31 cellular contexts compared by ENCODE assay signal in the genomic region with DNA sequence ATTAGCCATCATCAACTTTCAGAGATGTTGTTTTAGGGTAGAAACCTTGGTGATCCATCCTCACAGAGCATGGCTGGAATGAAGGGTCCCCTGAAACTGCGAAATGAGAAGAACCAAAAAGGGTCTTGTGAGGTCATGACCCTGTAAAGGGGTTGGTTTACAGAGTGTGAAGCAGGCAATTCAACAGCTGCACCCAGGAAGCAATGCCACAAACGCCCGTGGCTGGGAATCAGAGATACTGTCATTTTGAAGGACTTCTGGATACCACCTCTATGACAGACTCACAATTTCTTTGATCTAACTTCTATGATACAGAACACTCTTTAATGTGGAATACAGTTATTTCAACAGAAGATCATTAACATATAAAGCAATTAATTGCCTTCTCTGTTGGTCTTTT.
"Had no signal": no experiment of that assay in that cellular context is flagged by ENCODE, and none has a peak within 500 bp of the region (broad histone marks: within the 10 kb centered on the region; RNA-seq: fewer than 3 reads in every experiment).

No MANE protein-coding gene starts in this region.

- H3K36me3 Mint-ChIP-seq: naive B cell; natural killer cell treated with Interleukin-12 subunit alpha and Interleukin-12 subunit beta and Interleukin-15 and Interleukin-18, amount 100 ng/mL, for 72 hours; neural progenitor cell; stimulated activated memory B cell treated with anti-CD40 and anti-IgM and Interleukin-4, amounts not matched to agents 10 μg/mL and 1 μg/mL and 100 μg/mL, for 72 hours had no signal

- H3K9me3 Mint-ChIP-seq: naive thymus-derived CD8-positive, alpha-beta T cell; natural killer cell treated with Interleukin-12 subunit alpha and Interleukin-12 subunit beta and Interleukin-15 and Interleukin-18, amount 100 ng/mL, for 72 hours; neural progenitor cell; stimulated activated naive CD8-positive, alpha-beta T cell treated with anti-CD3 and anti-CD28 coated beads, Interleukin-15, Interleukin-2, amounts not matched to agents 100 ng/mL and 50 ng/mL, for 24 hours; type B pancreatic cell had no signal

- H3K9me3 ChIP-seq: ovary, psoas muscle, right lobe of liver, sigmoid colon, spleen, stomach, thoracic aorta, thyroid gland, tibial nerve, upper lobe of right lung, vagina had no signal

- H2AFZ ChIP-seq: neural progenitor cell, parathyroid adenoma had no signal

- H3K27me3 Mint-ChIP-seq: progenitor cell of endocrine pancreas; stimulated activated memory B cell treated with anti-CD40 and anti-IgM and Interleukin-4, amounts not matched to agents 10 μg/mL and 1 μg/mL and 100 μg/mL, for 72 hours; stimulated activated naive CD8-positive, alpha-beta T cell treated with anti-CD3 and anti-CD28 coated beads, Interleukin-15, Interleukin-2, amounts not matched to agents 100 ng/mL and 50 ng/mL, for 24 hours; type B pancreatic cell had no signal

- H3K4me3 Mint-ChIP-seq: naive B cell; naive thymus-derived CD8-positive, alpha-beta T cell; natural killer cell treated with Interleukin-12 subunit alpha and Interleukin-12 subunit beta and Interleukin-15 and Interleukin-18, amount 100 ng/mL, for 72 hours; neural progenitor cell; stimulated activated memory B cell treated with anti-CD40 and anti-IgM and Interleukin-4, amounts not matched to agents 10 μg/mL and 1 μg/mL and 100 μg/mL, for 72 hours; stimulated activated naive CD8-positive, alpha-beta T cell treated with anti-CD3 and anti-CD28 coated beads, Interleukin-15, Interleukin-2, amounts not matched to agents 100 ng/mL and 50 ng/mL, for 24 hours; type B pancreatic cell had no signal

- H3K4me3 ChIP-seq: neural progenitor cell, ovary, psoas muscle, right lobe of liver, sigmoid colon, skin epidermis, smooth muscle cell, spleen, stomach, thoracic aorta, thyroid gland, tibial nerve, upper lobe of right lung, vagina had no signal

- H3K4me2 ChIP-seq: neural progenitor cell, smooth muscle cell had no signal

- H3K4me1 ChIP-seq: neural progenitor cell, parathyroid adenoma, psoas muscle, right lobe of liver, sigmoid colon, spleen, stomach, tibial nerve, upper lobe of right lung, vagina had no signal

- H3K36me3 ChIP-seq: neural progenitor cell, ovary, right lobe of liver, sigmoid colon, spleen, thoracic aorta, thyroid gland, tibial nerve, upper lobe of right lung, vagina had no signal

- H3K27me3 ChIP-seq: neural progenitor cell, ovary, right lobe of liver, sigmoid colon, spleen, stomach, thyroid gland, tibial nerve, upper lobe of right lung, vagina had no signal

- H3K9ac ChIP-seq: neural progenitor cell, parathyroid adenoma had no signal

- H3K79me2 ChIP-seq: parathyroid adenoma had no signal

- DNase-seq: naive B cell; naive thymus-derived CD8-positive, alpha-beta T cell; occipital lobe; ovary; posterior cingulate gyrus; psoas muscle; right cardiac atrium; right lobe of liver; sigmoid colon; spleen; stimulated activated CD4-positive, alpha-beta T cell treated with anti-CD3 and anti-CD28 coated beads, Interleukin-12 subunit alpha, Interleukin-12 subunit beta, amount 100 ng/mL, for 4 hours; stimulated activated CD4-positive, alpha-beta T cell treated with anti-CD3 and anti-CD28 coated beads, Interleukin-1b, Interleukin-23, amount 100 ng/mL, for 48 hours; stimulated activated CD4-positive, alpha-beta T cell treated with anti-CD3 and anti-CD28 coated beads, Interleukin-4, amount 100 ng/mL, for 1 hour; stimulated activated CD4-positive, alpha-beta T cell treated with anti-CD3 and anti-CD28 coated beads, Interleukin-4, amount 100 ng/mL, for 4 hours; stimulated activated CD8-positive, alpha-beta memory T cell treated with anti-CD3 and anti-CD28 coated beads, Interleukin-4, amount 100 ng/mL, for 48 hours; stimulated activated naive CD4-positive, alpha-beta T cell; stomach; thyroid gland; upper lobe of right lung had no signal

- H3K27ac ChIP-seq: neural progenitor cell, ovary, parathyroid adenoma, psoas muscle, right lobe of liver, sigmoid colon, skin epidermis, spleen, stomach, thoracic aorta, thyroid gland, tibial nerve, upper lobe of right lung, vagina had no signal

- H3K27ac Mint-ChIP-seq: naive B cell; naive thymus-derived CD8-positive, alpha-beta T cell; natural killer cell treated with Interleukin-12 subunit alpha and Interleukin-12 subunit beta and Interleukin-15 and Interleukin-18, amount 100 ng/mL, for 72 hours; neural progenitor cell; progenitor cell of endocrine pancreas; stimulated activated memory B cell treated with anti-CD40 and anti-IgM and Interleukin-4, amounts not matched to agents 10 μg/mL and 1 μg/mL and 100 μg/mL, for 72 hours; stimulated activated naive CD8-positive, alpha-beta T cell treated with anti-CD3 and anti-CD28 coated beads, Interleukin-15, Interleukin-2, amounts not matched to agents 100 ng/mL and 50 ng/mL, for 24 hours; type B pancreatic cell had no signal

- H3K4me1 Mint-ChIP-seq: naive B cell; naive thymus-derived CD8-positive, alpha-beta T cell; neural progenitor cell; stimulated activated memory B cell treated with anti-CD40 and anti-IgM and Interleukin-4, amounts not matched to agents 10 μg/mL and 1 μg/mL and 100 μg/mL, for 72 hours had no signal

- ATAC-seq: naive thymus-derived CD8-positive, alpha-beta T cell; natural killer cell treated with Interleukin-12 subunit alpha and Interleukin-12 subunit beta and Interleukin-15 and Interleukin-18, amount 100 ng/mL, for 72 hours; psoas muscle; right cardiac atrium; right lobe of liver; stimulated activated memory B cell treated with anti-CD40 and anti-IgM and Interleukin-4, amounts not matched to agents 10 μg/mL and 1 μg/mL and 100 μg/mL, for 72 hours; upper lobe of right lung had no signal
